ENCODE assay signal across 3 cellular contexts in the genomic region with DNA sequence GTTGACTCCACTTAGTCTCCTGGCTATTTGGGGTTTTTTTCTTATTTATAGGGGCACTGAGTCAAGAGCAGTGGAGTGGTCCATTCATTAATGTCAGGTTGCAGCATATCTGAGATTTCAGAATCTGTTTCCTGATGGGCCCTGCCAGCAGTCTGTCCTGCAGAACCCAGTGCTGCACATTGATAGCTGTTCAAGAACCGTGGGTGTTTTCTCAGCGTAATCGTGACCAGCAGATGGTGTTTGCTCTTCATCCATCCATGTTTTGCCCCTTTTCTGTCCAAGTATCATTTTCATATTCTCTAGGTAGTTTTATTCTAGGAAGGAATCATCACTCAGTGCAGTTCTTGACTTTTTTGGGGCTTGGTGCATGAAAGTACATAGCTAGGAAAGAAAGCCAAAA.
"Had no signal": no experiment of that assay in that cellular context is flagged by ENCODE, and none has a peak within 500 bp of the region (broad histone marks: within the 10 kb centered on the region; RNA-seq: fewer than 3 reads in every experiment).

No MANE protein-coding gene starts in this region.

- DNase-seq: IMR-90, KBM-7 had no signal

- H3K27ac Mint-ChIP-seq: IgD-negative memory B cell had no signal

- H3K4me1 Mint-ChIP-seq: IgD-negative memory B cell had no signal

- H3K36me3 Mint-ChIP-seq: IgD-negative memory B cell had no signal

- H3K4me3 Mint-ChIP-seq: IgD-negative memory B cell had no signal

- H3K27me3 Mint-ChIP-seq: IgD-negative memory B cell had no signal
